ENCODE assay signal across 1 cellular context in the genomic region with DNA sequence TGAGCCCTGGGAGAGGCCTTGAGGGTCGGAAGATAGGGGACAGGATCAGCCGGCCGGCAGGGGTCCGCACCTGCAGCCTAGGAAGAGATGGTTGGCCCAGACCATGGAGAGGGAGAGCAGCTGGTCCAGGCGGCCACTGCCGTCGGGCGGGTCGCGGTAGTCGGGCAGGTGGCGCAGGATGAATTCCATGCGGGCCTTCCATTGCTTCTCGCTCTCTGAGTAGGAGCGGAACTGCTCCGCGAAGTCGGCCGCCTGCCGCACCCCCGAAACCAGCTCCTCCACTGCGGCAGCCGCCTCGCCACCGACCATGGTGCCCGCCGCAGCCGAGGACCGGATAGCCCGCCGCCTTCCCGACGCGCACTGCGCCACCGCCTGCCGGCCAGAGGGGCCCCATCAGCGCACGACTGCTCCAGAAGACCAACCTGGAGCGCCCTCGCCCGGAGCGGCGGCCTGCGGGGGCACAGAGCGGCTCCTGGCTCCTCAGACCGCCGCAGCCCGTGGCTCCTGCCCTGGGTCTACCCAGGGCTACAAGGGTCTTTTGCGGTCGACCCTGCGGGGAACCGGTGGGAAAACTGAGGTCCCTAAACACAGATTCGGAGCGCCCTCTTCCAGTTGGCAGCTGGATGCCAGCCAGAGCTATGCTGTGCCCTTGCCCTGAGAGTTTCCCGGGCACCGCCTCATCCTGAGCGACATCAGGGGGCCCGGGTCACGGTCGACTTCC.
TF ChIP-seq lines count a peak whose summit lies in the region.

A gene with protein sequence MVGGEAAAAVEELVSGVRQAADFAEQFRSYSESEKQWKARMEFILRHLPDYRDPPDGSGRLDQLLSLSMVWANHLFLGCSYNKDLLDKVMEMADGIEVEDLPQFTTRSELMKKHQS (minus strand): TSS at position 336 of the 721 bp plus-strand sequence. CDS start 27 bp downstream, at position 309.

TF ChIP-seq in GM12878, 131 proteins besides CTCF, POLR2A, EP300 and RAD21 (continued from another document and continues in another):
- TF ChIP-seq, protein P1, sequence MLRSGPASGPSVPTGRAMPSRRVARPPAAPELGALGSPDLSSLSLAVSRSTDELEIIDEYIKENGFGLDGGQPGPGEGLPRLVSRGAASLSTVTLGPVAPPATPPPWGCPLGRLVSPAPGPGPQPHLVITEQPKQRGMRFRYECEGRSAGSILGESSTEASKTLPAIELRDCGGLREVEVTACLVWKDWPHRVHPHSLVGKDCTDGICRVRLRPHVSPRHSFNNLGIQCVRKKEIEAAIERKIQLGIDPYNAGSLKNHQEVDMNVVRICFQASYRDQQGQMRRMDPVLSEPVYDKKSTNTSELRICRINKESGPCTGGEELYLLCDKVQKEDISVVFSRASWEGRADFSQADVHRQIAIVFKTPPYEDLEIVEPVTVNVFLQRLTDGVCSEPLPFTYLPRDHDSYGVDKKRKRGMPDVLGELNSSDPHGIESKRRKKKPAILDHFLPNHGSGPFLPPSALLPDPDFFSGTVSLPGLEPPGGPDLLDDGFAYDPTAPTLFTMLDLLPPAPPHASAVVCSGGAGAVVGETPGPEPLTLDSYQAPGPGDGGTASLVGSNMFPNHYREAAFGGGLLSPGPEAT (IDR thresholded peaks at IDR 0.05; ENCODE audit: low read depth): peak; percentile 72; the same call in 1 of the 2 replicates
- TF ChIP-seq, protein P2, sequence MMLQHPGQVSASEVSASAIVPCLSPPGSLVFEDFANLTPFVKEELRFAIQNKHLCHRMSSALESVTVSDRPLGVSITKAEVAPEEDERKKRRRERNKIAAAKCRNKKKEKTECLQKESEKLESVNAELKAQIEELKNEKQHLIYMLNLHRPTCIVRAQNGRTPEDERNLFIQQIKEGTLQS (IDR thresholded peaks at IDR 0.05; ENCODE audit: borderline replicate concordance, extremely low read depth, low read depth, low read length): no peak
- TF ChIP-seq RB1 (IDR thresholded peaks at IDR 0.05; ENCODE audit: borderline replicate concordance) (peak; percentile 90), ZBED1 (IDR thresholded peaks at IDR 0.05; ENCODE audit: borderline replicate concordance) (no peak), LARP7 (IDR thresholded peaks at IDR 0.05) (peak; percentile 82; the same call in 1 of the 2 replicates), RBBP5 (conservative IDR thresholded peaks at IDR 0.05) (no peak), POLR2AphosphoS5 (IDR thresholded peaks at IDR 0.05; ENCODE audit: low read length) (peak; percentile 72; the same call in 1 of the 2 replicates), ZNF217 (IDR thresholded peaks at IDR 0.05) (no peak), TARDBP (IDR thresholded peaks at IDR 0.05; ENCODE audit: borderline replicate concordance) (peak; percentile 64; the same call in 1 of the 2 replicates), HCFC1 (IDR thresholded peaks at IDR 0.05; ENCODE audit: low read length) (peak; percentile 78), SMARCA5 (IDR thresholded peaks at IDR 0.05) (peak; percentile 98), RELA (IDR thresholded peaks at IDR 0.05; ENCODE audit: borderline replicate concordance, partially characterized antibody) (peak; percentile 77), CHD1 (IDR thresholded peaks at IDR 0.05; ENCODE audit: low read depth, low read length) (no peak), HDAC2 (IDR thresholded peaks at IDR 0.05) (no peak), YY1 (IDR thresholded peaks at IDR 0.05; ENCODE audit: low read depth, low read length) (peak; percentile 93), DPF2 (IDR thresholded peaks at IDR 0.05) (peak; percentile 65; the same call in 1 of the 2 replicates), ASH2L (IDR thresholded peaks at IDR 0.05; ENCODE audit: borderline replicate concordance, low read depth) (no peak), HDAC6 (IDR thresholded peaks at IDR 0.05; ENCODE audit: unreplicated experiment) (no peak), JUND (IDR thresholded peaks at IDR 0.05; ENCODE audit: low read depth, low read length) (no peak), MEF2B (IDR thresholded peaks at IDR 0.05; ENCODE audit: partially characterized antibody, poor library complexity, severe bottlenecking) (no peak), TCF12 (IDR thresholded peaks at IDR 0.05; ENCODE audit: low read depth, low read length) (peak; percentile 32; the same call in 1 of the 2 replicates), KDM1A (IDR thresholded peaks at IDR 0.05; ENCODE audit: borderline replicate concordance) (no peak), MXI1 (IDR thresholded peaks at IDR 0.05; ENCODE audit: low read depth, low read length) (peak; percentile 72), JUNB (IDR thresholded peaks at IDR 0.05) (no peak), GATAD2B (conservative IDR thresholded peaks at IDR 0.05; ENCODE audit: low read depth) (peak; percentile 92), CBFB (IDR thresholded peaks at IDR 0.05; ENCODE audit: low read depth) (0 out of 2 replicates have a peak, but pooled peaks have one; percentile 18), ZNF274 (IDR thresholded peaks at IDR 0.05; ENCODE audit: insufficient read depth, insufficient read length) (no peak), PML (IDR thresholded peaks at IDR 0.05; ENCODE audit: low read length) (no peak), NR2C1 (IDR thresholded peaks at IDR 0.05) (peak; percentile 73), EED (IDR thresholded peaks at IDR 0.05; ENCODE audit: low read depth) (0 out of 2 replicates have a peak, but pooled peaks have one; percentile 44), PAX5 (IDR thresholded peaks at IDR 0.05; ENCODE audit: borderline replicate concordance, low read depth, low read length) (0 out of 2 replicates have a peak, but pooled peaks have one; percentile 43), SIX5 (IDR thresholded peaks at IDR 0.05; ENCODE audit: low read depth, low read length, severe bottlenecking) (peak; percentile 37), SMAD5 (IDR thresholded peaks at IDR 0.05; ENCODE audit: low read depth) (peak; percentile 61; the same call in 1 of the 2 replicates), MYC (IDR thresholded peaks at IDR 0.05; ENCODE audit: insufficient read depth, insufficient read length, insufficient replicate concordance, low read length, severe bottlenecking) (peak; percentile 76), KLF5 (IDR thresholded peaks at IDR 0.05; ENCODE audit: partially characterized antibody) (peak; percentile 71)
- TF ChIP-seq, protein P3, sequence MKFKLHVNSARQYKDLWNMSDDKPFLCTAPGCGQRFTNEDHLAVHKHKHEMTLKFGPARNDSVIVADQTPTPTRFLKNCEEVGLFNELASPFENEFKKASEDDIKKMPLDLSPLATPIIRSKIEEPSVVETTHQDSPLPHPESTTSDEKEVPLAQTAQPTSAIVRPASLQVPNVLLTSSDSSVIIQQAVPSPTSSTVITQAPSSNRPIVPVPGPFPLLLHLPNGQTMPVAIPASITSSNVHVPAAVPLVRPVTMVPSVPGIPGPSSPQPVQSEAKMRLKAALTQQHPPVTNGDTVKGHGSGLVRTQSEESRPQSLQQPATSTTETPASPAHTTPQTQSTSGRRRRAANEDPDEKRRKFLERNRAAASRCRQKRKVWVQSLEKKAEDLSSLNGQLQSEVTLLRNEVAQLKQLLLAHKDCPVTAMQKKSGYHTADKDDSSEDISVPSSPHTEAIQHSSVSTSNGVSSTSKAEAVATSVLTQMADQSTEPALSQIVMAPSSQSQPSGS (IDR thresholded peaks at IDR 0.05; ENCODE audit: low read length): no peak
- TF ChIP-seq, protein P4, sequence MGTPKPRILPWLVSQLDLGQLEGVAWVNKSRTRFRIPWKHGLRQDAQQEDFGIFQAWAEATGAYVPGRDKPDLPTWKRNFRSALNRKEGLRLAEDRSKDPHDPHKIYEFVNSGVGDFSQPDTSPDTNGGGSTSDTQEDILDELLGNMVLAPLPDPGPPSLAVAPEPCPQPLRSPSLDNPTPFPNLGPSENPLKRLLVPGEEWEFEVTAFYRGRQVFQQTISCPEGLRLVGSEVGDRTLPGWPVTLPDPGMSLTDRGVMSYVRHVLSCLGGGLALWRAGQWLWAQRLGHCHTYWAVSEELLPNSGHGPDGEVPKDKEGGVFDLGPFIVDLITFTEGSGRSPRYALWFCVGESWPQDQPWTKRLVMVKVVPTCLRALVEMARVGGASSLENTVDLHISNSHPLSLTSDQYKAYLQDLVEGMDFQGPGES (IDR thresholded peaks at IDR 0.05): 0 out of 2 replicates have a peak, but pooled peaks have one; percentile 11
- TF ChIP-seq, protein P5, sequence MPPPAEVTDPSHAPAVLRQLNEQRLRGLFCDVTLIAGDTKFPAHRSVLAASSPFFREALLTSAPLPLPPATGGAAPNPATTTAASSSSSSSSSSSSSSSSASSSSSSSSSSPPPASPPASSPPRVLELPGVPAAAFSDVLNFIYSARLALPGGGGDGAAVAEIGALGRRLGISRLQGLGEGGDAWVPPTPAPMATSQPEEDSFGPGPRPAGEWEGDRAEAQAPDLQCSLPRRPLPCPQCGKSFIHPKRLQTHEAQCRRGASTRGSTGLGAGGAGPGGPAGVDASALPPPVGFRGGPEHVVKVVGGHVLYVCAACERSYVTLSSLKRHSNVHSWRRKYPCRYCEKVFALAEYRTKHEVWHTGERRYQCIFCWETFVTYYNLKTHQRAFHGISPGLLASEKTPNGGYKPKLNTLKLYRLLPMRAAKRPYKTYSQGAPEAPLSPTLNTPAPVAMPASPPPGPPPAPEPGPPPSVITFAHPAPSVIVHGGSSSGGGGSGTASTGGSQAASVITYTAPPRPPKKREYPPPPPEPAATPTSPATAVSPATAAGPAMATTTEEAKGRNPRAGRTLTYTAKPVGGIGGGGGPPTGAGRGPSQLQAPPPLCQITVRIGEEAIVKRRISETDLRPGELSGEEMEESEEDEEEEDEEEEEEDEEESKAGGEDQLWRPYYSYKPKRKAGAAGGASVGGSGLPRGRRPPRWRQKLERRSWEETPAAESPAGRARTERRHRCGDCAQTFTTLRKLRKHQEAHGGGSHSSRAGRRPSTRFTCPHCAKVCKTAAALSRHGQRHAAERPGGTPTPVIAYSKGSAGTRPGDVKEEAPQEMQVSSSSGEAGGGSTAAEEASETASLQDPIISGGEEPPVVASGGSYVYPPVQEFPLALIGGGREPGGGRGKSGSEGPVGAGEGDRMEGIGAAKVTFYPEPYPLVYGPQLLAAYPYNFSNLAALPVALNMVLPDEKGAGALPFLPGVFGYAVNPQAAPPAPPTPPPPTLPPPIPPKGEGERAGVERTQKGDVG (CRISPR knock-in tag; IDR thresholded peaks at IDR 0.05): no peak
- TF ChIP-seq, protein P6, sequence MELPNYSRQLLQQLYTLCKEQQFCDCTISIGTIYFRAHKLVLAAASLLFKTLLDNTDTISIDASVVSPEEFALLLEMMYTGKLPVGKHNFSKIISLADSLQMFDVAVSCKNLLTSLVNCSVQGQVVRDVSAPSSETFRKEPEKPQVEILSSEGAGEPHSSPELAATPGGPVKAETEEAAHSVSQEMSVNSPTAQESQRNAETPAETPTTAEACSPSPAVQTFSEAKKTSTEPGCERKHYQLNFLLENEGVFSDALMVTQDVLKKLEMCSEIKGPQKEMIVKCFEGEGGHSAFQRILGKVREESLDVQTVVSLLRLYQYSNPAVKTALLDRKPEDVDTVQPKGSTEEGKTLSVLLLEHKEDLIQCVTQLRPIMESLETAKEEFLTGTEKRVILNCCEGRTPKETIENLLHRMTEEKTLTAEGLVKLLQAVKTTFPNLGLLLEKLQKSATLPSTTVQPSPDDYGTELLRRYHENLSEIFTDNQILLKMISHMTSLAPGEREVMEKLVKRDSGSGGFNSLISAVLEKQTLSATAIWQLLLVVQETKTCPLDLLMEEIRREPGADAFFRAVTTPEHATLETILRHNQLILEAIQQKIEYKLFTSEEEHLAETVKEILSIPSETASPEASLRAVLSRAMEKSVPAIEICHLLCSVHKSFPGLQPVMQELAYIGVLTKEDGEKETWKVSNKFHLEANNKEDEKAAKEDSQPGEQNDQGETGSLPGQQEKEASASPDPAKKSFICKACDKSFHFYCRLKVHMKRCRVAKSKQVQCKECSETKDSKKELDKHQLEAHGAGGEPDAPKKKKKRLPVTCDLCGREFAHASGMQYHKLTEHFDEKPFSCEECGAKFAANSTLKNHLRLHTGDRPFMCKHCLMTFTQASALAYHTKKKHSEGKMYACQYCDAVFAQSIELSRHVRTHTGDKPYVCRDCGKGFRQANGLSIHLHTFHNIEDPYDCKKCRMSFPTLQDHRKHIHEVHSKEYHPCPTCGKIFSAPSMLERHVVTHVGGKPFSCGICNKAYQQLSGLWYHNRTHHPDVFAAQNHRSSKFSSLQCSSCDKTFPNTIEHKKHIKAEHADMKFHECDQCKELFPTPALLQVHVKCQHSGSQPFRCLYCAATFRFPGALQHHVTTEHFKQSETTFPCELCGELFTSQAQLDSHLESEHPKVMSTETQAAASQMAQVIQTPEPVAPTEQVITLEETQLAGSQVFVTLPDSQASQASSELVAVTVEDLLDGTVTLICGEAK (IDR thresholded peaks at IDR 0.05; ENCODE audit: borderline replicate concordance): no peak
- TF ChIP-seq, protein P7, sequence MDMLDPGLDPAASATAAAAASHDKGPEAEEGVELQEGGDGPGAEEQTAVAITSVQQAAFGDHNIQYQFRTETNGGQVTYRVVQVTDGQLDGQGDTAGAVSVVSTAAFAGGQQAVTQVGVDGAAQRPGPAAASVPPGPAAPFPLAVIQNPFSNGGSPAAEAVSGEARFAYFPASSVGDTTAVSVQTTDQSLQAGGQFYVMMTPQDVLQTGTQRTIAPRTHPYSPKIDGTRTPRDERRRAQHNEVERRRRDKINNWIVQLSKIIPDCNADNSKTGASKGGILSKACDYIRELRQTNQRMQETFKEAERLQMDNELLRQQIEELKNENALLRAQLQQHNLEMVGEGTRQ (IDR thresholded peaks at IDR 0.05; ENCODE audit: borderline replicate concordance, low read depth, low read length): no peak
- TF ChIP-seq, protein P8, sequence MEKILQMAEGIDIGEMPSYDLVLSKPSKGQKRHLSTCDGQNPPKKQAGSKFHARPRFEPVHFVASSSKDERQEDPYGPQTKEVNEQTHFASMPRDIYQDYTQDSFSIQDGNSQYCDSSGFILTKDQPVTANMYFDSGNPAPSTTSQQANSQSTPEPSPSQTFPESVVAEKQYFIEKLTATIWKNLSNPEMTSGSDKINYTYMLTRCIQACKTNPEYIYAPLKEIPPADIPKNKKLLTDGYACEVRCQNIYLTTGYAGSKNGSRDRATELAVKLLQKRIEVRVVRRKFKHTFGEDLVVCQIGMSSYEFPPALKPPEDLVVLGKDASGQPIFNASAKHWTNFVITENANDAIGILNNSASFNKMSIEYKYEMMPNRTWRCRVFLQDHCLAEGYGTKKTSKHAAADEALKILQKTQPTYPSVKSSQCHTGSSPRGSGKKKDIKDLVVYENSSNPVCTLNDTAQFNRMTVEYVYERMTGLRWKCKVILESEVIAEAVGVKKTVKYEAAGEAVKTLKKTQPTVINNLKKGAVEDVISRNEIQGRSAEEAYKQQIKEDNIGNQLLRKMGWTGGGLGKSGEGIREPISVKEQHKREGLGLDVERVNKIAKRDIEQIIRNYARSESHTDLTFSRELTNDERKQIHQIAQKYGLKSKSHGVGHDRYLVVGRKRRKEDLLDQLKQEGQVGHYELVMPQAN (conservative IDR thresholded peaks at IDR 0.05): peak; percentile 93; the same call in 1 of the 2 replicates
- TF ChIP-seq, protein P9, sequence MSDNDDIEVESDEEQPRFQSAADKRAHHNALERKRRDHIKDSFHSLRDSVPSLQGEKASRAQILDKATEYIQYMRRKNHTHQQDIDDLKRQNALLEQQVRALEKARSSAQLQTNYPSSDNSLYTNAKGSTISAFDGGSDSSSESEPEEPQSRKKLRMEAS (IDR thresholded peaks at IDR 0.05; ENCODE audit: low read depth, low read length): peak; percentile 83; the same call in 1 of the 2 replicates
